In genomic region chr18:58005885-58006523, GRCh38 we compare ENCODE assay signal across 13 cellular contexts. TPM values are rescaled to one million over a fixed set of nuclear protein-coding genes. Genes with fewer than 3 reads are reported as not detected.
DNase-seq lines count a peak whose midpoint lies in the region; TF ChIP-seq lines count a peak whose summit lies in the region.
"Had no signal": no experiment of that assay in that cellular context is flagged by ENCODE, and none has a peak within 500 bp of the region (broad histone marks: within the 10 kb centered on the region; RNA-seq: fewer than 3 reads in every experiment).

No MANE protein-coding gene starts in this region.

- no peak for TF ChIP-seq CTCF in fibroblast of mammary gland (conservative IDR thresholded peaks at IDR 0.05; ENCODE audit: control insufficient read depth, insufficient read depth, low read depth, low read length)

- no peak overlapping the region for H3K4me3 ChIP-seq in fibroblast of mammary gland (ENCODE audit: control insufficient read depth, low read depth, low read length)
- H3K4me3 ChIP-seq: BLaER1 treated with 17β-estradiol and CSF1 and Interleukin-3, amounts not matched to agents 10 nM and 100 nM; transverse colon had no signal

- peak; percentile 8 for DNase-seq in stimulated activated CD4-positive, alpha-beta T cell treated with anti-CD3 and anti-CD28 coated beads, Interleukin-1b, Interleukin-23, amount 100 ng/mL, for 48 hours
- DNase-seq in stimulated activated CD4-positive, alpha-beta T cell treated with anti-CD3 and anti-CD28 coated beads, Interleukin-2, amount 100 ng/mL, for 24 hours, result no peak
- DNase-seq in RPMI7951 (ENCODE audit: low read depth) (peak; percentile 57), fibroblast of mammary gland (ENCODE audit: low read depth) (peak; percentile 97), OCI-M2 (lab: John Stamatoyannopoulos, UW; ENCODE audit: unreplicated experiment) (no peak), HK-2 (ENCODE audit: unreplicated experiment) (no peak), T-helper 2 cell (no peak), NCI-H1694 (lab: John Stamatoyannopoulos, UW) (no peak)
- DNase-seq: activated CD8-positive, alpha-beta memory T cell treated with anti-CD3 and anti-CD28 coated beads, Interleukin-2, amount 50 U/mL, for 48 hours; NCI-H2029; transverse colon; WERI-Rb-1 had no signal

RNA-seq across cellular contexts. Expression of gene NEDD4L, which starts 38.0 kb away (rescaled TPM):
- 8.6 and 10.9 TPM in 2 replicates for total RNA-seq in RPMI7951 (2014; rRNA removed; shearing (Covaris generic))

Comparison
In these comparisons a context has a peak if more than half of its experiments do, and no peak if none do; other contexts are left out.
1. DNase-seq: peak in stimulated activated CD4-positive, alpha-beta T cell treated with anti-CD3 and anti-CD28 coated beads, Interleukin-1b, Interleukin-23, amount 100 ng/mL, for 48 hours (single experiment), RPMI7951 (single experiment) and fibroblast of mammary gland (single experiment); none in stimulated activated CD4-positive, alpha-beta T cell treated with anti-CD3 and anti-CD28 coated beads, Interleukin-2, amount 100 ng/mL, for 24 hours (0 of 2), OCI-M2 (single experiment), HK-2 (single experiment), T-helper 2 cell (0 of 5) and NCI-H1694 (single experiment).